Comparison of ENCODE assay signal across 23 cellular contexts in the genomic region with DNA sequence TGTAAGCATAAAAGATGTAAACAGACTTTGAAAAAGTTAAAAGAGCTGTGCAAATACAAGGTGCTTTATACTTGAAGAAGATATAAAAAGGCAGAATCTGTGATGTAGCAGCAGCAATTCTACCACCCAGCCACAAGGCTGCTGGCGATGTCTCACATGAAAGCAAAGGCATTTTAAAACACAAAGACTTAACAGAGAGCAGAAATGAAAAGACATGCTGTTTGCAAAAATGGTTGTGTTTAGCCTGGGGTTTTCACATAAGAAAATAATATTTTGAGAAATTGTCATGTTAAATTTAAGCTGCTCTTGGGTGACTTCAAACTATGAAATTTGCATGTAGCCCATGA.
DNase-seq lines count a peak whose midpoint lies in the region; ATAC-seq and TF ChIP-seq lines count a peak whose summit lies in the region.
"Had no signal": no experiment of that assay in that cellular context is flagged by ENCODE, and none has a peak within 500 bp of the region (broad histone marks: within the 10 kb centered on the region; RNA-seq: fewer than 3 reads in every experiment).

No MANE protein-coding gene starts in this region.

- H3K4me2 ChIP-seq in mesendoderm (ENCODE audit: low read length), result no peak overlapping the region
- H3K4me2 ChIP-seq: A549 had no signal

- no peaks in the 10 kb centered on the region for H3K79me1 ChIP-seq in mesendoderm (ENCODE audit: low read length)

- DNase-seq in activated CD8-positive, alpha-beta T cell treated with anti-CD3 and anti-CD28 coated beads for 36 hours, result peak; percentile 9
- DNase-seq in activated CD8-positive, alpha-beta T cell treated with anti-CD3 and anti-CD28 coated beads, Interleukin-2, amount 10 ng/mL, durations not matched to agents 7 days and 5 days, result no peak
- DNase-seq in mesendoderm, result peak; percentile 5
- DNase-seq in ovary, result no peak
- no peak for DNase-seq in omental fat pad (ENCODE audit: low spot score)
- DNase-seq: activated CD4-positive, alpha-beta T cell treated with anti-CD3 and anti-CD28 coated beads for 48 hours; Caco-2; EL; immature natural killer cell; NCI-H2171 treated with DMSO at 0.1 percent for 48 hours; NCI-H774; nephron progenitor cell; SHP77 treated with DMSO at 0.1 percent for 48 hours; stimulated activated CD4-positive, alpha-beta T cell treated with anti-CD3 and anti-CD28 coated beads, Interleukin-4, amount 100 ng/mL, for 1 hour; stimulated activated naive CD4-positive, alpha-beta T cell treated with Interleukin-2 at 50 U/mL for 16 hours; tibial artery had no signal

- H3K27ac ChIP-seq in VCaP (peak overlapping the region; percentile 90), mesendoderm (ENCODE audit: low read depth, low read length) (no peak overlapping the region), ovary (no peak overlapping the region)
- H3K27ac ChIP-seq: A549, tibial artery had no signal

- ATAC-seq in activated CD8-positive, alpha-beta T cell treated with anti-CD3 and anti-CD28 coated beads for 36 hours, result no peak
- ATAC-seq in activated CD8-positive, alpha-beta T cell treated with anti-CD3 and anti-CD28 coated beads, Interleukin-2, amount 10 ng/mL, durations not matched to agents 7 days and 5 days, result no peak
- ATAC-seq in omental fat pad (ENCODE audit: low FRiP score) (no peak), HG02642 (IDR thresholded peaks at IDR 0.05; ENCODE audit: poor library complexity, unreplicated experiment) (no peak), GM18861 (IDR thresholded peaks at IDR 0.05; ENCODE audit: unreplicated experiment) (no peak)
- ATAC-seq: left lobe of liver had no signal

- H4K8ac ChIP-seq in mesendoderm (ENCODE audit: low read depth, low read length), result no peak overlapping the region

- H2BK5ac ChIP-seq in mesendoderm (ENCODE audit: low read length), result no peak overlapping the region

- intact Hi-C loops in activated CD8-positive, alpha-beta T cell treated with anti-CD3 and anti-CD28 coated beads for 36 hours (cut with micrococcal nuclease), result no loop called here
- intact Hi-C loops in ovary (cut with DNase I), result no loop called here

- H2BK15ac ChIP-seq in mesendoderm (replicated peaks; ENCODE audit: low read depth), result no peak overlapping the region

- WGBS in mesendoderm (ENCODE audit: extremely low coverage, insufficient coverage, low lambda C conversion rate), result no CpG with 5 or more reads among the region's 1 CpG
- 0 to 13% (median 12%) methylated on average over 1 of the region's 1 CpG for WGBS in ovary, 3 donors

- no peak overlapping the region for H3K56ac ChIP-seq in mesendoderm (ENCODE audit: low read length)

- CTCF ChIA-PET in activated CD8-positive, alpha-beta T cell treated with anti-CD3 and anti-CD28 coated beads for 36 hours (lab: Charles Lee), result interaction anchor here (1.5 to 1.8 kb wide), 2 partner anchors 29 to 130 kb away, joined by 3 to 6 read pairs; no protein-coding TSS in a partner anchor
- CTCF ChIA-PET in activated CD8-positive, alpha-beta T cell treated with anti-CD3 and anti-CD28 coated beads, Interleukin-2, amount 10 ng/mL, durations not matched to agents 7 days and 5 days (lab: Charles Lee), result interaction anchor here (0.6 to 1.4 kb wide), 3 partner anchors 9 to 130 kb away, joined by 3 to 4 read pairs (median 3); no protein-coding TSS in a partner anchor

- no peak for TF ChIP-seq POLR2A in ovary (IDR thresholded peaks at IDR 0.05)

- H2BK120ac ChIP-seq in mesendoderm (ENCODE audit: low read depth, low read length), result no peak overlapping the region

- H3K9me3 ChIP-seq in ovary, result no peaks in the 10 kb centered on the region
- H3K9me3 ChIP-seq: A549, Caco-2, tibial artery had no signal

- no peak overlapping the region for H2AK5ac ChIP-seq in mesendoderm (ENCODE audit: low read length)

- no peak overlapping the region for H3K9ac ChIP-seq in mesendoderm (ENCODE audit: low read length)

- H3K27me3 Mint-ChIP-seq in activated CD8-positive, alpha-beta T cell treated with anti-CD3 and anti-CD28 coated beads for 36 hours, result no peaks in the 10 kb centered on the region
- H3K27me3 Mint-ChIP-seq in activated CD8-positive, alpha-beta T cell treated with anti-CD3 and anti-CD28 coated beads, Interleukin-2, amount 10 ng/mL, durations not matched to agents 7 days and 5 days (ENCODE audit: low read depth), result peaks cover 2% of the 10 kb centered on the region

- peaks cover 15% of the 10 kb centered on the region for H3K4me1 Mint-ChIP-seq in activated CD8-positive, alpha-beta T cell treated with anti-CD3 and anti-CD28 coated beads for 36 hours (ENCODE audit: low read depth)
- no peaks in the 10 kb centered on the region for H3K4me1 Mint-ChIP-seq in activated CD8-positive, alpha-beta T cell treated with anti-CD3 and anti-CD28 coated beads, Interleukin-2, amount 10 ng/mL, durations not matched to agents 7 days and 5 days (ENCODE audit: low read depth)
- H3K4me1 Mint-ChIP-seq: immature natural killer cell, nephron progenitor cell had no signal

- no peaks in the 10 kb centered on the region for H3K36me3 Mint-ChIP-seq in activated CD8-positive, alpha-beta T cell treated with anti-CD3 and anti-CD28 coated beads for 36 hours (ENCODE audit: low read depth)
- no peaks in the 10 kb centered on the region for H3K36me3 Mint-ChIP-seq in activated CD8-positive, alpha-beta T cell treated with anti-CD3 and anti-CD28 coated beads, Interleukin-2, amount 10 ng/mL, durations not matched to agents 7 days and 5 days (ENCODE audit: low read depth)
- H3K36me3 Mint-ChIP-seq: activated naive CD4-positive, alpha-beta T cell treated with anti-CD3 and anti-CD28 coated beads, Interleukin-2, amount 50 U/mL, for 24 hours; immature natural killer cell had no signal

- H3K18ac ChIP-seq in mesendoderm (ENCODE audit: low read length), result no peak overlapping the region

- H3K27ac Mint-ChIP-seq in activated CD8-positive, alpha-beta T cell treated with anti-CD3 and anti-CD28 coated beads for 36 hours, result no peak overlapping the region
- H3K27ac Mint-ChIP-seq in activated CD8-positive, alpha-beta T cell treated with anti-CD3 and anti-CD28 coated beads, Interleukin-2, amount 10 ng/mL, durations not matched to agents 7 days and 5 days, result no peak overlapping the region
- H3K27ac Mint-ChIP-seq: activated naive CD4-positive, alpha-beta T cell treated with anti-CD3 and anti-CD28 coated beads, Interleukin-2, amount 50 U/mL, for 24 hours; activated T-helper 1 cell treated with anti-CD3 and anti-CD28 coated beads, Interleukin-12 subunit alpha, Interleukin-12 subunit beta, Interleukin-2, Interleukin-4 antibody, amounts not matched to agents 30 ng/mL and 10 ng/mL and 1 ng/mL, durations not matched to agents 14 hours and 24 hours and 36 hours; immature natural killer cell; nephron progenitor cell had no signal

- no peak overlapping the region for H3K4me3 ChIP-seq in mesendoderm (ENCODE audit: low read length)
- H3K4me3 ChIP-seq in ovary, result no peak overlapping the region
- H3K4me3 ChIP-seq: A549, tibial artery had no signal

- no peaks in the 10 kb centered on the region for H3K79me2 ChIP-seq in mesendoderm (ENCODE audit: control insufficient read depth, insufficient read depth, low read length)

- no peak for TF ChIP-seq CTCF in activated CD8-positive, alpha-beta T cell treated with anti-CD3 and anti-CD28 coated beads for 36 hours (IDR thresholded peaks at IDR 0.05)
- TF ChIP-seq CTCF in VCaP (conservative IDR thresholded peaks at IDR 0.05) (peak; percentile 70), ovary (IDR thresholded peaks at IDR 0.05) (no peak), omental fat pad (IDR thresholded peaks at IDR 0.05) (no peak)

- H3K27me3 ChIP-seq in mesendoderm (ENCODE audit: insufficient read depth, low read length, poor library complexity) (no peaks in the 10 kb centered on the region), ovary (no peaks in the 10 kb centered on the region)
- H3K27me3 ChIP-seq: tibial artery had no signal

- no peak overlapping the region for H3K4ac ChIP-seq in mesendoderm (ENCODE audit: low read depth, low read length)

- no peak overlapping the region for H3K23ac ChIP-seq in mesendoderm (ENCODE audit: low read length)

- H3K36me3 ChIP-seq in mesendoderm (ENCODE audit: control insufficient read depth, insufficient read depth, low read length) (no peaks in the 10 kb centered on the region), ovary (no peaks in the 10 kb centered on the region)
- H3K36me3 ChIP-seq: tibial artery had no signal

- H3K4me1 ChIP-seq in mesendoderm (ENCODE audit: control insufficient read depth, low read depth, low read length) (no peaks in the 10 kb centered on the region), ovary (ENCODE audit: insufficient read depth) (no peaks in the 10 kb centered on the region)
- H3K4me1 ChIP-seq: A549, tibial artery had no signal

- H3K4me3 Mint-ChIP-seq in activated CD8-positive, alpha-beta T cell treated with anti-CD3 and anti-CD28 coated beads for 36 hours, result no peak overlapping the region
- H3K4me3 Mint-ChIP-seq in activated CD8-positive, alpha-beta T cell treated with anti-CD3 and anti-CD28 coated beads, Interleukin-2, amount 10 ng/mL, durations not matched to agents 7 days and 5 days, result no peak overlapping the region
- H3K4me3 Mint-ChIP-seq: activated T-helper 1 cell treated with anti-CD3 and anti-CD28 coated beads, Interleukin-12 subunit alpha, Interleukin-12 subunit beta, Interleukin-2, Interleukin-4 antibody, amounts not matched to agents 30 ng/mL and 10 ng/mL and 1 ng/mL, durations not matched to agents 14 hours and 24 hours and 36 hours; immature natural killer cell; nephron progenitor cell had no signal

- TF ChIP-seq EP300 in ovary (IDR thresholded peaks at IDR 0.05), result no peak

- no peak overlapping the region for H4K5ac ChIP-seq in mesendoderm (ENCODE audit: low read length)

- POLR2A ChIA-PET in activated CD8-positive, alpha-beta T cell treated with anti-CD3 and anti-CD28 coated beads for 36 hours (lab: Charles Lee), result no interaction called here
- POLR2A ChIA-PET in activated CD8-positive, alpha-beta T cell treated with anti-CD3 and anti-CD28 coated beads, Interleukin-2, amount 10 ng/mL, durations not matched to agents 7 days and 5 days (lab: Charles Lee), result no interaction called here

- no peaks in the 10 kb centered on the region for H3K9me3 Mint-ChIP-seq in activated CD8-positive, alpha-beta T cell treated with anti-CD3 and anti-CD28 coated beads for 36 hours
- H3K9me3 Mint-ChIP-seq in activated CD8-positive, alpha-beta T cell treated with anti-CD3 and anti-CD28 coated beads, Interleukin-2, amount 10 ng/mL, durations not matched to agents 7 days and 5 days (ENCODE audit: insufficient read depth), result no peaks in the 10 kb centered on the region
- H3K9me3 Mint-ChIP-seq: activated naive CD4-positive, alpha-beta T cell treated with anti-CD3 and anti-CD28 coated beads, Interleukin-2, amount 50 U/mL, for 24 hours; activated T-helper 1 cell treated with anti-CD3 and anti-CD28 coated beads, Interleukin-12 subunit alpha, Interleukin-12 subunit beta, Interleukin-2, Interleukin-4 antibody, amounts not matched to agents 30 ng/mL and 10 ng/mL and 1 ng/mL, durations not matched to agents 14 hours and 24 hours and 36 hours; immature natural killer cell; nephron progenitor cell had no signal

Comparison
In these comparisons a context has a peak if more than half of its experiments do, and no peak if none do; other contexts are left out.
1. DNase-seq: peak in activated CD8-positive, alpha-beta T cell treated with anti-CD3 and anti-CD28 coated beads for 36 hours (single experiment) and mesendoderm (single experiment); none in activated CD8-positive, alpha-beta T cell treated with anti-CD3 and anti-CD28 coated beads, Interleukin-2, amount 10 ng/mL, durations not matched to agents 7 days and 5 days (single experiment), ovary (0 of 5) and omental fat pad (single experiment).